ENCODE assay signal across 24 cellular contexts in the genomic region with DNA sequence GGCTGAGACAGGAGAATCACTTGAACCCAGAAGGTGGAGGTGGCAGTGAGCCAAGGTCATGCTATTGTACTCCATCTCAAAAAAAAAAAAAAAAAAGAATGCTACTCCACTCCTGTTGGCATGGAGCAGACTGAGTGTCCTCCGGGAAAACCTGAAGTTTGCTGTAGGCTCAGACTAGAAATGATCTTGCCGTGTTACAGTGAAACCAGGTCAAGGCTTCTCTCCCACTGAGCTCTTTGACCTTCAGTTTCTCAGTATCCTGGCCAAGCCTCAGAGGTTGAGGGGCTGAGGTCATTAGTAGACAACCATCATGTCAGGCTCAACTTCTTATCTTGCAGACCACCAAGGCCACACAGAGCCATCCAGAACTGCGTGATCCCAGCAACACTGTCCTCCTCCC.
"Had no signal": no experiment of that assay in that cellular context is flagged by ENCODE, and none has a peak within 500 bp of the region (broad histone marks: within the 10 kb centered on the region; RNA-seq: fewer than 3 reads in every experiment).

No MANE protein-coding gene starts in this region.

- FAIRE-seq: colon, small intestine, urothelium cell line had no signal

- H3K4me1 Mint-ChIP-seq: endodermal cell; natural killer cell; neural progenitor cell; stimulated activated naive B cell treated with anti-CD40 and anti-IgM and Interleukin-4, amounts not matched to agents 10 μg/mL and 1 μg/mL and 100 μg/mL, for 72 hours had no signal

- H3K36me3 ChIP-seq: left lung, lower lobe of right lung, neural progenitor cell, right lobe of liver, thoracic aorta, tibial nerve, upper lobe of left lung had no signal

- H3K27ac ChIP-seq: epithelial cell of prostate, hepatocyte, left lung, lower lobe of right lung, neural progenitor cell, psoas muscle, right lobe of liver, thoracic aorta, tibial nerve, upper lobe of left lung had no signal

- H3K9me3 ChIP-seq: lower lobe of right lung, psoas muscle, right lobe of liver, thoracic aorta, upper lobe of left lung had no signal

- H3K79me2 ChIP-seq: hepatocyte had no signal

- H3K4me3 Mint-ChIP-seq: endodermal cell; natural killer cell; neural progenitor cell; stimulated activated naive B cell treated with anti-CD40 and anti-IgM and Interleukin-4, amounts not matched to agents 10 μg/mL and 1 μg/mL and 100 μg/mL, for 72 hours; stimulated activated naive CD8-positive, alpha-beta T cell treated with anti-CD3 and anti-CD28 coated beads, Interleukin-15, Interleukin-2, amounts not matched to agents 100 ng/mL and 50 ng/mL, for 24 hours had no signal

- ATAC-seq: esophagus mucosa; left lung; lower lobe of right lung; natural killer cell; psoas muscle; right lobe of liver; stimulated activated naive B cell treated with anti-CD40 and anti-IgM and Interleukin-4, amounts not matched to agents 10 μg/mL and 1 μg/mL and 100 μg/mL, for 72 hours had no signal

- H3K27me3 ChIP-seq: hepatocyte, left lung, neural progenitor cell, right lobe of liver, tibial nerve, upper lobe of left lung had no signal

- H3K27ac Mint-ChIP-seq: endodermal cell; natural killer cell; neural progenitor cell; stimulated activated naive B cell treated with anti-CD40 and anti-IgM and Interleukin-4, amounts not matched to agents 10 μg/mL and 1 μg/mL and 100 μg/mL, for 72 hours; stimulated activated naive CD8-positive, alpha-beta T cell treated with anti-CD3 and anti-CD28 coated beads, Interleukin-15, Interleukin-2, amounts not matched to agents 100 ng/mL and 50 ng/mL, for 24 hours had no signal

- H3K4me1 ChIP-seq: left lung, neural progenitor cell, psoas muscle, right lobe of liver had no signal

- DNase-seq: central memory CD4-positive, alpha-beta T cell; effector CD8-positive, alpha-beta T cell; endodermal cell; foreskin melanocyte; left cardiac atrium; left lung; lower lobe of right lung; natural killer cell; psoas muscle; right lobe of liver; small intestine; stimulated activated CD4-positive, alpha-beta T cell treated with anti-CD3 and anti-CD28 coated beads, Interleukin-15, amount 100 ng/mL, for 24 hours; stimulated activated CD4-positive, alpha-beta T cell treated with anti-CD3 and anti-CD28 coated beads, Interleukin-2, amount 100 ng/mL, for 48 hours; stimulated activated naive B cell treated with anti-CD40 and anti-IgM and Interleukin-4, amounts not matched to agents 10 μg/mL and 1 μg/mL and 100 μg/mL, for 72 hours; upper lobe of left lung had no signal

- H3K9ac ChIP-seq: neural progenitor cell had no signal

- H2AFZ ChIP-seq: hepatocyte, neural progenitor cell had no signal

- H3K4me2 ChIP-seq: hepatocyte, neural progenitor cell had no signal

- H3K4me3 ChIP-seq: hepatocyte, left lung, lower lobe of right lung, neural progenitor cell, psoas muscle, right lobe of liver, thoracic aorta, tibial nerve, upper lobe of left lung had no signal

- H3K36me3 Mint-ChIP-seq: natural killer cell; neural progenitor cell; stimulated activated naive B cell treated with anti-CD40 and anti-IgM and Interleukin-4, amounts not matched to agents 10 μg/mL and 1 μg/mL and 100 μg/mL, for 72 hours had no signal
